ENCODE assay signal across 8 cellular contexts in the genomic region with DNA sequence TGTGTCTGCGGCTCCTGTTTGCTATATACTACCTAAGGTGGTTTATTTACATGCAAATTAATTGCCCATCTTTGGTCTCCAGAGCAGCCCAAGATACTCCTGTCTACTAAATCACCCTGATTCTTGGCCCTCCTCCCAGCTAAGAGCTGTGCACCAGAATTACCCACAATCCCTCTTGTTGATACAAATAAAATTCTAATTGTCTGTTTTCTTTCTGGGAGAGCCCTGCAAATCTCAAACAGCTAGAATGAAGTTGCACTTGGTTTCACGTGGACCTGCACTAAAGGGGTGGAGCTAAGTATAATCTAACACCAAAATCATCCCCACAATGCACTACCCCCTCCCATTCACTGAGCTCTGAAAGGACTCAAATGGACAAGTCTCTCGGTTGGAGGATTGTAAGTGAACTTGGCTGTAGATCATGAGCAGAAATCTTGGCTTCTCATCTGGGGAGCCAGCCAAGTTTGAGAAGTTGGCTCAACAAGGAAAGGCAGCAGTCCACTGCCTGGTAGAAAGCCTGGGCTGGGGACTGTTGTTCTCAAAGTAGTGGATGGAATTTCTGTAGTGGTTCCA. TPM values are rescaled to one million over a fixed set of nuclear protein-coding genes. Genes with fewer than 3 reads are reported as not detected.
A peak's percentile ranks its signal among the peaks of the same experiment; 100 is the strongest.
DNase-seq lines count a peak whose midpoint lies in the region; ATAC-seq and TF ChIP-seq lines count a peak whose summit lies in the region.

No MANE protein-coding gene starts in this region.

- ATAC-seq in gastrocnemius medialis = peak; percentile 92 to 93

- no TSS peak for BruUV-seq in Calu3 (replicated peaks; lab: Mats Ljungman, UMichigan)

- DNase-seq in DMS79 treated with DMSO at 0.1 percent for 48 hours (lab: John Stamatoyannopoulos, UW) = peak; percentile 85
- peak in 36 of 42 donors; percentile 14 to 82 (median 54) for DNase-seq in head of caudate nucleus
- DNase-seq in gastrocnemius medialis = peak; percentile 76 to 84
- no peak for DNase-seq in stimulated activated CD4-positive, alpha-beta T cell treated with anti-CD3 and anti-CD28 coated beads, Interleukin-2, amount 100 ng/mL, for 48 hours
- DNase-seq in Calu3 = no peak
- no peak for DNase-seq in SKM-1 (lab: John Stamatoyannopoulos, UW; ENCODE audit: unreplicated experiment)
- DNase-seq in stimulated activated CD4-positive, alpha-beta T cell treated with anti-CD3 and anti-CD28 coated beads, Interleukin-4, amount 100 ng/mL, for 4 hours = no peak

- CTCF ChIA-PET in Calu3 (lab: Charles Lee) = interaction anchor here (0.5 kb wide), 1 partner anchor 143 kb away, joined by 4 read pairs; no protein-coding TSS in a partner anchor

- H3K4me1 Mint-ChIP-seq in Calu3 (ENCODE audit: low read depth, unreplicated experiment) = peaks cover 6% of the 10 kb centered on the region

- H3K36me3 Mint-ChIP-seq in Calu3 (ENCODE audit: insufficient read depth, unreplicated experiment) = peaks cover 6% of the 10 kb centered on the region

- intact Hi-C loops in head of caudate nucleus (cut with DNase I) (no loop called here), gastrocnemius medialis (cut with DNase I; ENCODE audit: low total_unique reads) (no loop called here), Calu3 (cut with micrococcal nuclease; ENCODE audit: unreplicated experiment) (no loop called here)

- in situ Hi-C loops in gastrocnemius medialis (cut with MboI; ENCODE audit: low sequenced_read_pairs in 4 of 4) = no loop called here

- H3K27ac ChIP-seq in VCaP = peak overlapping the region; percentile 81
- H3K27ac ChIP-seq in gastrocnemius medialis = peak overlapping the region; percentile 59 to 98 (median 80)

- no peaks in the 10 kb centered on the region for H3K27me3 Mint-ChIP-seq in Calu3 (ENCODE audit: unreplicated experiment)

- H3K4me1 ChIP-seq in gastrocnemius medialis = peaks cover 76 to 95% of the 10 kb centered on the region in 2 donors

- TF ChIP-seq CTCF in VCaP (conservative IDR thresholded peaks at IDR 0.05) (no peak), gastrocnemius medialis (IDR thresholded peaks at IDR 0.05 in 4 of 5, conservative IDR thresholded peaks at IDR 0.05 in 1 of 5) (no peak), Calu3 (IDR thresholded peaks at IDR 0.05; ENCODE audit: unreplicated experiment) (no peak)

- no peaks in the 10 kb centered on the region for H3K27me3 ChIP-seq in gastrocnemius medialis

- H3K36me3 ChIP-seq in gastrocnemius medialis = peaks cover 0 to 31% of the 10 kb centered on the region in 2 donors

- no peak overlapping the region for H3K4me3 Mint-ChIP-seq in Calu3 (ENCODE audit: low read depth, unreplicated experiment)

- no peaks in the 10 kb centered on the region for H3K9me3 Mint-ChIP-seq in Calu3 (ENCODE audit: low read depth, unreplicated experiment)

- H3K4me3 ChIP-seq in gastrocnemius medialis = peak overlapping the region in 1 of 4 donors; percentile 8

- H3K27ac Mint-ChIP-seq in Calu3 (ENCODE audit: unreplicated experiment) = no peak overlapping the region

- no peak for TF ChIP-seq POLR2A in gastrocnemius medialis (IDR thresholded peaks at IDR 0.05)

- no peaks in the 10 kb centered on the region for H3K9me3 ChIP-seq in gastrocnemius medialis

RNA-seq across cellular contexts. Expression of gene MAX, which starts 6.6 kb away (rescaled TPM):
- 10 to 100 TPM; 27.5 to 50.0 (median 37.2) TPM for total RNA-seq in gastrocnemius medialis
- total RNA-seq in Calu3 (2022) = 83.6 and 85.2 TPM in 2 replicates

Comparison
In these comparisons a context has a peak if more than half of its experiments do, and no peak if none do; other contexts are left out.
1. DNase-seq: peak in DMS79 treated with DMSO at 0.1 percent for 48 hours (single experiment), head of caudate nucleus (36 of 42) and gastrocnemius medialis (2 of 2); none in stimulated activated CD4-positive, alpha-beta T cell treated with anti-CD3 and anti-CD28 coated beads, Interleukin-2, amount 100 ng/mL, for 48 hours (0 of 2), Calu3 (single experiment), SKM-1 (single experiment) and stimulated activated CD4-positive, alpha-beta T cell treated with anti-CD3 and anti-CD28 coated beads, Interleukin-4, amount 100 ng/mL, for 4 hours (0 of 2).